Comparison of ENCODE assay signal across 10 cellular contexts in the genomic region with DNA sequence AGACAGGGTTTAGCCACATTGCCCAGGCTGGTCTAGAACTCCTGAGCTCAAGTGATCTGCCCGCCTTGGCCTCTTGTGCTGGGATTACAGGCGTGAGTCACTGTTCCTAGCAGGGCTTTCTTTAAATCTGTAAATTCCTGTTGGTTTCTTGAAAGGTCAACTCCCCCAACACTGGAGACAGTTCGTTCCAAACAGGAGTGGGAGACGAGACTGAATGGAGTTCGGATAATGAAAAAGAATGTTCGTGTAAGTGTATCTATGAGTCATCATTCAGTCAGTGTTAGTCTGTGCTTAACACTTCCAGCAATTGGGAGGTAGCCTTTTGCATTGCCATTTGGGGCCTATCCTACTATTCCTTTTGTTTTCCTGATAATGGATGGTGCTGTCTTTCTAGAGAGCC. TPM values are rescaled to one million over a fixed set of nuclear protein-coding genes. Genes with fewer than 3 reads are reported as not detected.
DNase-seq lines count a peak whose midpoint lies in the region; ATAC-seq and TF ChIP-seq lines count a peak whose summit lies in the region.
"Had no signal": no experiment of that assay in that cellular context is flagged by ENCODE, and none has a peak within 500 bp of the region (broad histone marks: within the 10 kb centered on the region; RNA-seq: fewer than 3 reads in every experiment).

No MANE protein-coding gene starts in this region.

- no peaks in the 10 kb centered on the region for H3K4me1 ChIP-seq in HEK293 (ENCODE audit: control insufficient read depth, insufficient read depth, low read length)
- H3K4me1 ChIP-seq in lung (ENCODE audit: control insufficient read depth in 2 of 2, insufficient read depth in 2 of 2, low read length in 2 of 2), result peaks cover 0 to 2% of the 10 kb centered on the region in 2 donors

- WGBS in lung, 2 donors, result 82 to 92% methylated on average over 6 of the region's 6 CpGs

- no peak for TF ChIP-seq CTCF in HEK293 (tag by site-specific recombination; IDR thresholded peaks at IDR 0.05)
- no peak for TF ChIP-seq CTCF in lung (IDR thresholded peaks at IDR 0.05; ENCODE audit: control extremely low read depth, extremely low read depth)

- CTCF ChIA-PET in HEK293 (lab: Yijun Ruan, JAX), result interaction anchor here (0.7 kb wide), 1 partner anchor 614 kb away, joined by 3 read pairs; no protein-coding TSS in a partner anchor

- H3K27ac ChIP-seq in HEK293 (ENCODE audit: extremely low read depth, low read depth, low read length), result no peak overlapping the region
- no peak overlapping the region for H3K27ac ChIP-seq in lung (ENCODE audit: low read depth in 1 of 2, low read length in 1 of 2)

- H3K4me3 Mint-ChIP-seq in activated T-helper 1 cell treated with anti-CD3 and anti-CD28 coated beads, Interleukin-12 subunit alpha, Interleukin-12 subunit beta, Interleukin-2, Interleukin-4 antibody, amounts not matched to agents 30 ng/mL and 10 ng/mL and 1 ng/mL, durations not matched to agents 14 hours and 24 hours and 36 hours, result no peak overlapping the region
- H3K4me3 Mint-ChIP-seq: dendritic cell treated with granulocyte-macrophage colony-stimulating factor and Interleukin-4, amounts not matched to agents 40 ng/mL and 50 ng/mL, for 4 days had no signal

- peak; percentile 67 for ATAC-seq in lung (ENCODE audit: insufficient read depth, low FRiP score)
- ATAC-seq in HG03565 (IDR thresholded peaks at IDR 0.05; ENCODE audit: unreplicated experiment), result no peak

- H3K36me3 ChIP-seq in HEK293 (ENCODE audit: control insufficient read depth in 2 of 2, insufficient read depth in 1 of 2, low read length in 2 of 2) (peaks cover 3 to 63% of the 10 kb centered on the region in 2 experiments), lung (ENCODE audit: control insufficient read depth in 2 of 2, insufficient read depth in 2 of 2, low read length in 2 of 2) (peaks cover 21 to 34% of the 10 kb centered on the region in 2 donors)

- no peaks in the 10 kb centered on the region for H3K9me3 ChIP-seq in HEK293 (ENCODE audit: control insufficient read depth, insufficient read depth, low read depth, low read length)
- no peaks in the 10 kb centered on the region for H3K9me3 ChIP-seq in lung (ENCODE audit: control insufficient read depth in 2 of 2, insufficient read depth in 1 of 2, low read length in 1 of 2)

- H3K9me3 Mint-ChIP-seq in activated T-helper 1 cell treated with anti-CD3 and anti-CD28 coated beads, Interleukin-12 subunit alpha, Interleukin-12 subunit beta, Interleukin-2, Interleukin-4 antibody, amounts not matched to agents 30 ng/mL and 10 ng/mL and 1 ng/mL, durations not matched to agents 14 hours and 24 hours and 36 hours, result no peaks in the 10 kb centered on the region
- H3K9me3 Mint-ChIP-seq: dendritic cell treated with granulocyte-macrophage colony-stimulating factor and Interleukin-4, amounts not matched to agents 40 ng/mL and 50 ng/mL, for 4 days had no signal

- POLR2A ChIA-PET in HEK293 (lab: Yijun Ruan, JAX), result interaction anchor here (1.0 kb wide), 1 partner anchor 10 kb away, joined by 3 read pairs; no protein-coding TSS in a partner anchor

- H3K27me3 Mint-ChIP-seq in activated T-helper 1 cell treated with anti-CD3 and anti-CD28 coated beads, Interleukin-12 subunit alpha, Interleukin-12 subunit beta, Interleukin-2, Interleukin-4 antibody, amounts not matched to agents 30 ng/mL and 10 ng/mL and 1 ng/mL, durations not matched to agents 14 hours and 24 hours and 36 hours (ENCODE audit: insufficient read depth), result no peaks in the 10 kb centered on the region
- H3K27me3 Mint-ChIP-seq: dendritic cell treated with granulocyte-macrophage colony-stimulating factor and Interleukin-4, amounts not matched to agents 40 ng/mL and 50 ng/mL, for 4 days had no signal

- peaks cover 11% of the 10 kb centered on the region for H3K4me1 Mint-ChIP-seq in activated T-helper 1 cell treated with anti-CD3 and anti-CD28 coated beads, Interleukin-12 subunit alpha, Interleukin-12 subunit beta, Interleukin-2, Interleukin-4 antibody, amounts not matched to agents 30 ng/mL and 10 ng/mL and 1 ng/mL, durations not matched to agents 14 hours and 24 hours and 36 hours (ENCODE audit: low read depth)

- H3K4me3 ChIP-seq in HEK293 (ENCODE audit: low read depth, low read length), result no peak overlapping the region
- H3K4me3 ChIP-seq in lung, result no peak overlapping the region

- DNase-seq in ACHN (peak; percentile 18), brain pericyte (ENCODE audit: low read depth, low spot score) (peak; percentile 32), lung (ENCODE audit: low spot score) (no peak), OCI-M2 (lab: John Stamatoyannopoulos, UW; ENCODE audit: unreplicated experiment) (no peak), AML-193 (lab: John Stamatoyannopoulos, UW) (no peak)
- no peak for DNase-seq in activated T-helper 1 cell treated with anti-CD3 and anti-CD28 coated beads, Interleukin-12 subunit alpha, Interleukin-12 subunit beta, Interleukin-2, Interleukin-4 antibody, amounts not matched to agents 30 ng/mL and 10 ng/mL and 1 ng/mL, durations not matched to agents 14 hours and 24 hours and 36 hours (ENCODE audit: low spot score)
- DNase-seq: Calu3 had no signal

- H3K36me3 Mint-ChIP-seq in activated T-helper 1 cell treated with anti-CD3 and anti-CD28 coated beads, Interleukin-12 subunit alpha, Interleukin-12 subunit beta, Interleukin-2, Interleukin-4 antibody, amounts not matched to agents 30 ng/mL and 10 ng/mL and 1 ng/mL, durations not matched to agents 14 hours and 24 hours and 36 hours (ENCODE audit: low read depth), result peaks cover 9% of the 10 kb centered on the region

- no peak overlapping the region for H3K27ac Mint-ChIP-seq in activated T-helper 1 cell treated with anti-CD3 and anti-CD28 coated beads, Interleukin-12 subunit alpha, Interleukin-12 subunit beta, Interleukin-2, Interleukin-4 antibody, amounts not matched to agents 30 ng/mL and 10 ng/mL and 1 ng/mL, durations not matched to agents 14 hours and 24 hours and 36 hours
- H3K27ac Mint-ChIP-seq: dendritic cell treated with granulocyte-macrophage colony-stimulating factor and Interleukin-4, amounts not matched to agents 40 ng/mL and 50 ng/mL, for 4 days had no signal

- in situ Hi-C loops in ACHN (cut with HindIII; ENCODE audit: low pct_ligation_motif_present, low pct_unique_long_range_greater_than_20kb, low sequenced_read_pairs), result no loop called here

- H3K27me3 ChIP-seq in lung (ENCODE audit: control insufficient read depth, insufficient read depth), result no peaks in the 10 kb centered on the region

- intact Hi-C loops in activated T-helper 1 cell treated with anti-CD3 and anti-CD28 coated beads, Interleukin-12 subunit alpha, Interleukin-12 subunit beta, Interleukin-2, Interleukin-4 antibody, amounts not matched to agents 30 ng/mL and 10 ng/mL and 1 ng/mL, durations not matched to agents 14 hours and 24 hours and 36 hours (cut with micrococcal nuclease), result no loop called here

TF ChIP-seq in HEK293, 187 proteins besides CTCF, POLR2A, EP300 and RAD21 (continues in another document):
- TF ChIP-seq, protein P1, sequence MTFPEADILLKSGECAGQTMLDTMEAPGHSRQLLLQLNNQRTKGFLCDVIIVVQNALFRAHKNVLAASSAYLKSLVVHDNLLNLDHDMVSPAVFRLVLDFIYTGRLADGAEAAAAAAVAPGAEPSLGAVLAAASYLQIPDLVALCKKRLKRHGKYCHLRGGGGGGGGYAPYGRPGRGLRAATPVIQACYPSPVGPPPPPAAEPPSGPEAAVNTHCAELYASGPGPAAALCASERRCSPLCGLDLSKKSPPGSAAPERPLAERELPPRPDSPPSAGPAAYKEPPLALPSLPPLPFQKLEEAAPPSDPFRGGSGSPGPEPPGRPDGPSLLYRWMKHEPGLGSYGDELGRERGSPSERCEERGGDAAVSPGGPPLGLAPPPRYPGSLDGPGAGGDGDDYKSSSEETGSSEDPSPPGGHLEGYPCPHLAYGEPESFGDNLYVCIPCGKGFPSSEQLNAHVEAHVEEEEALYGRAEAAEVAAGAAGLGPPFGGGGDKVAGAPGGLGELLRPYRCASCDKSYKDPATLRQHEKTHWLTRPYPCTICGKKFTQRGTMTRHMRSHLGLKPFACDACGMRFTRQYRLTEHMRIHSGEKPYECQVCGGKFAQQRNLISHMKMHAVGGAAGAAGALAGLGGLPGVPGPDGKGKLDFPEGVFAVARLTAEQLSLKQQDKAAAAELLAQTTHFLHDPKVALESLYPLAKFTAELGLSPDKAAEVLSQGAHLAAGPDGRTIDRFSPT (tag by site-specific recombination; IDR thresholded peaks at IDR 0.05), result peak; percentile 26; the same call in 1 of the 2 replicates
- TF ChIP-seq ZNF354C (tag by site-specific recombination; IDR thresholded peaks at IDR 0.05; ENCODE audit: borderline replicate concordance, low read depth) (no peak), ZNF610 (tag by site-specific recombination; IDR thresholded peaks at IDR 0.05; ENCODE audit: borderline replicate concordance) (no peak), HOXD13 (CRISPR knock-in tag; IDR thresholded peaks at IDR 0.05; ENCODE audit: borderline replicate concordance) (no peak; the same call in 1 of the 2 replicates), ZNF670 (tag by site-specific recombination; IDR thresholded peaks at IDR 0.05; ENCODE audit: low read depth) (no peak), ZNF626 (tag by site-specific recombination; IDR thresholded peaks at IDR 0.05) (no peak)

RNA-seq across cellular contexts. Expression of a gene that starts 10.0 kb away (rescaled TPM):
- total RNA-seq in lung, result 1 to 10 TPM; 5.8 to 5.9 TPM
- polyA plus RNA-seq in lung, result 1 to 10 TPM; 1.9 to 9.5 TPM
- 4.8 and 5.7 TPM in 2 replicates for total RNA-seq in activated T-helper 1 cell treated with anti-CD3 and anti-CD28 coated beads, Interleukin-12 subunit alpha, Interleukin-12 subunit beta, Interleukin-2, Interleukin-4 antibody, amounts not matched to agents 30 ng/mL and 10 ng/mL and 1 ng/mL, durations not matched to agents 14 hours and 24 hours and 36 hours

RNA-seq across cellular contexts. Expression of a gene that starts 34.9 kb away (rescaled TPM):
- 10 to 100 TPM; 18.6 to 30.7 TPM for total RNA-seq in lung
- polyA plus RNA-seq in lung, result 1 to 10 TPM; 5.1 to 7.8 TPM
- total RNA-seq in activated T-helper 1 cell treated with anti-CD3 and anti-CD28 coated beads, Interleukin-12 subunit alpha, Interleukin-12 subunit beta, Interleukin-2, Interleukin-4 antibody, amounts not matched to agents 30 ng/mL and 10 ng/mL and 1 ng/mL, durations not matched to agents 14 hours and 24 hours and 36 hours, result 0.13 and 0.27 TPM in 2 replicates

RNA-seq across cellular contexts. Expression of a gene that starts 46.5 kb away (rescaled TPM):
- 10 to 100 TPM; 33.2 to 36.1 TPM for total RNA-seq in lung
- polyA plus RNA-seq in lung, result 10 to 100 TPM; 12.0 to 20.1 TPM
- 37.2 and 43.5 TPM in 2 replicates for total RNA-seq in activated T-helper 1 cell treated with anti-CD3 and anti-CD28 coated beads, Interleukin-12 subunit alpha, Interleukin-12 subunit beta, Interleukin-2, Interleukin-4 antibody, amounts not matched to agents 30 ng/mL and 10 ng/mL and 1 ng/mL, durations not matched to agents 14 hours and 24 hours and 36 hours

RNA-seq across cellular contexts. Expression of a gene that starts 48.7 kb away (rescaled TPM):
- total RNA-seq in lung, result 10 to 100 TPM; 18.5 to 19.8 TPM
- polyA plus RNA-seq in lung, result 10 to 100 TPM in 1 of 2 donors, 1 to 10 TPM in 1; 8.6 to 10.7 TPM
- total RNA-seq in activated T-helper 1 cell treated with anti-CD3 and anti-CD28 coated beads, Interleukin-12 subunit alpha, Interleukin-12 subunit beta, Interleukin-2, Interleukin-4 antibody, amounts not matched to agents 30 ng/mL and 10 ng/mL and 1 ng/mL, durations not matched to agents 14 hours and 24 hours and 36 hours, result 18.5 and 26.3 TPM in 2 replicates

RNA-seq across cellular contexts. Expression of a gene that starts 49.3 kb away (rescaled TPM):
- 10 to 100 TPM; 33.9 to 82.5 TPM for total RNA-seq in lung
- polyA plus RNA-seq in lung, result 10 to 100 TPM; 29.2 to 31.9 TPM
- total RNA-seq in activated T-helper 1 cell treated with anti-CD3 and anti-CD28 coated beads, Interleukin-12 subunit alpha, Interleukin-12 subunit beta, Interleukin-2, Interleukin-4 antibody, amounts not matched to agents 30 ng/mL and 10 ng/mL and 1 ng/mL, durations not matched to agents 14 hours and 24 hours and 36 hours, result 151 and 154 TPM in 2 replicates

Comparison
In these comparisons a context has a peak if more than half of its experiments do, and no peak if none do; other contexts are left out.
1. DNase-seq: peak in ACHN (single experiment) and brain pericyte (single experiment); none in lung (single experiment), activated T-helper 1 cell treated with anti-CD3 and anti-CD28 coated beads, Interleukin-12 subunit alpha, Interleukin-12 subunit beta, Interleukin-2, Interleukin-4 antibody, amounts not matched to agents 30 ng/mL and 10 ng/mL and 1 ng/mL, durations not matched to agents 14 hours and 24 hours and 36 hours (single experiment), OCI-M2 (single experiment) and AML-193 (0 of 2).
2. RNA of a gene that starts 34.9 kb away (total RNA-seq): 18.6 to 30.7 TPM in lung; 0.13 to 0.27 TPM in activated T-helper 1 cell treated with anti-CD3 and anti-CD28 coated beads, Interleukin-12 subunit alpha, Interleukin-12 subunit beta, Interleukin-2, Interleukin-4 antibody, amounts not matched to agents 30 ng/mL and 10 ng/mL and 1 ng/mL, durations not matched to agents 14 hours and 24 hours and 36 hours; every median in the first group is over 10 times any median in the second.